In the genomic region with DNA sequence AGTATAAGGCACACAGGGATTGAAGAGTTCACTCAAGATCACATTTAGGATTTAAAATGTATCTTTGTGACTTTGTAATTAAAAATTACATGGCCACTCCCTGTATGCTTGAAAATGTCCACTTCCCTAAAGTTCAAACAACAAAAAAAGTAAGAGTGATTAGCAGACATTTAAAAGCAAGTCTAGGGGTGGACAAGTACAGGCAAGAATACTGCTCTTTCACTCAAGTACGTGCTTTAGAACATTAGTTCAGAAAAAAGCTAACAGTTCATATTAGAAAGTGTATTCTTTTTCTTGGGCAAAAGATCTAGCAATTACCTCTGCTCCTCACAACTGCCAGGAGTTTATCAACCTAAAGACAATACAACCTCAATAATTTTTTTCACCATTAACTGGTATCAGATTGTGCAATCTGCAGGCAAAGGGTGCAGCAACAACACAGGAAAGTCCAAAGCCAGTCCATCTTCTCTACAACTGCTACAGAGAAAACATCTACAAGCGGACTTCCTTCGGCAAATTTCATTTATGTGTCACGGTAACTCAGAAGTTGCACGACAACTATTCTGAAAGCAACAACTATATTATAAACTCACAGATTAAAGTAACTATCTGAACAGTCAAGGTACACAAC, we compare ENCODE assay signal across 32 cellular contexts. TPM values are rescaled to one million over a fixed set of nuclear protein-coding genes. Genes with fewer than 3 reads are reported as not detected.
DNase-seq lines count a peak whose midpoint lies in the region; ATAC-seq, FAIRE-seq and TF ChIP-seq lines count a peak whose summit lies in the region.
"Had no signal": no experiment of that assay in that cellular context is flagged by ENCODE, and none has a peak within 500 bp of the region (broad histone marks: within the 10 kb centered on the region; RNA-seq: fewer than 3 reads in every experiment).

No MANE protein-coding gene starts in this region.

- TF ChIP-seq POLR2A in breast epithelium (IDR thresholded peaks at IDR 0.05) (no peak), testis (IDR thresholded peaks at IDR 0.05) (no peak)

- peak; percentile 52; the same call in 2 of the 3 replicates for ATAC-seq in RWPE2 (ENCODE audit: low read depth)
- ATAC-seq in foreskin keratinocyte = peak; percentile 40
- ATAC-seq in GM19463 (IDR thresholded peaks at IDR 0.05; ENCODE audit: unreplicated experiment) = no peak
- ATAC-seq: activated T-helper 17 cell treated with anti-CD3 and anti-CD28 coated beads, Interleukin-2, amount 50 U/mL, for 72 hours; left lobe of liver; SK-N-SH treated with all-trans-retinoic acid at 6 μM for 48 hours had no signal

- H3K4me3 Mint-ChIP-seq in MCF 10A (ENCODE audit: unreplicated experiment) = no peak overlapping the region
- H3K4me3 Mint-ChIP-seq: activated naive CD8-positive, alpha-beta T cell treated with anti-CD3 and anti-CD28 coated beads, Interleukin-2, amount 10 ng/mL, durations not matched to agents 7 days and 5 days; activated T-helper 17 cell treated with anti-CD3 and anti-CD28 coated beads, Interleukin-2, amount 50 U/mL, for 72 hours; B cell; CD8-positive, alpha-beta memory T cell; central memory CD8-positive, alpha-beta T cell; naive B cell had no signal

- H3K4me3 ChIP-seq in breast epithelium (no peak overlapping the region), RWPE2 (ENCODE audit: severe bottlenecking) (no peak overlapping the region), testis (no peak overlapping the region), small intestine (ENCODE audit: low read depth in 1 of 2, low read length in 2 of 2) (no peak overlapping the region)
- H3K4me3 ChIP-seq: HAP-1, stomach, tibial nerve had no signal

- H3K27ac ChIP-seq in breast epithelium (peak overlapping the region in 1 of 2 donors; percentile 45), RWPE2 (ENCODE audit: poor library complexity, severe bottlenecking) (peak overlapping the region; percentile 18), foreskin keratinocyte (peak overlapping the region; percentile 9), testis (peak overlapping the region; percentile 21 to 64), small intestine (ENCODE audit: low read depth in 1 of 2, low read length in 1 of 2) (no peak overlapping the region)
- H3K27ac ChIP-seq: KMS-11, stomach, tibial nerve, VCaP had no signal

- CTCF ChIA-PET in MCF 10A (lab: Yijun Ruan, JAX) = interaction anchor here (1.3 kb wide), 1 partner anchor 8 kb away, joined by 3 read pairs; no protein-coding TSS in a partner anchor

- no peaks in the 10 kb centered on the region for H3K9me3 ChIP-seq in breast epithelium
- no peaks in the 10 kb centered on the region for H3K9me3 ChIP-seq in RWPE2 (ENCODE audit: severe bottlenecking)
- no peaks in the 10 kb centered on the region for H3K9me3 ChIP-seq in testis
- H3K9me3 ChIP-seq in small intestine (ENCODE audit: control insufficient read depth, low read depth) = no peaks in the 10 kb centered on the region
- H3K9me3 ChIP-seq: ascending aorta, HAP-1 had no signal

- no TSS peak for BruUV-seq in MCF 10A (replicated peaks; lab: Mats Ljungman, UMichigan)

- POLR2A ChIA-PET in MCF 10A (lab: Yijun Ruan, JAX) = interaction anchor here (0.5 to 1.0 kb wide), 4 partner anchors 19 to 1591 kb away, joined by 3 to 4 read pairs (median 4); no protein-coding TSS in a partner anchor

- peaks cover 36% of the 10 kb centered on the region for H3K36me3 Mint-ChIP-seq in MCF 10A (ENCODE audit: insufficient read depth, unreplicated experiment)

- H3K27ac Mint-ChIP-seq in MCF 10A (ENCODE audit: low read depth, unreplicated experiment) = peak overlapping the region; percentile 64
- H3K27ac Mint-ChIP-seq: activated naive CD8-positive, alpha-beta T cell treated with anti-CD3 and anti-CD28 coated beads, Interleukin-2, amount 10 ng/mL, durations not matched to agents 7 days and 5 days; activated T-helper 17 cell treated with anti-CD3 and anti-CD28 coated beads, Interleukin-2, amount 50 U/mL, for 72 hours; B cell; naive B cell had no signal

- H3K36me3 ChIP-seq in breast epithelium (no peaks in the 10 kb centered on the region), RWPE2 (ENCODE audit: low read depth) (peaks cover 84% of the 10 kb centered on the region), testis (ENCODE audit: low read depth, missing control alignments) (no peaks in the 10 kb centered on the region), small intestine (ENCODE audit: control insufficient read depth in 2 of 2, insufficient read depth in 2 of 2, low read length in 2 of 2) (peaks cover 0 to 5% of the 10 kb centered on the region in 2 donors)

- peaks cover 20% of the 10 kb centered on the region for H3K4me1 Mint-ChIP-seq in MCF 10A (ENCODE audit: insufficient read depth, unreplicated experiment)

- intact Hi-C loops in MCF 10A (cut with micrococcal nuclease) = no loop called here
- intact Hi-C loops in breast epithelium (cut with DNase I; ENCODE audit: low total_unique reads) = no loop called here
- intact Hi-C loops in testis (cut with DNase I; ENCODE audit: low total_unique reads) = no loop called here

- no peaks in the 10 kb centered on the region for H3K9me3 Mint-ChIP-seq in MCF 10A (ENCODE audit: unreplicated experiment)
- H3K9me3 Mint-ChIP-seq: activated T-helper 17 cell treated with anti-CD3 and anti-CD28 coated beads, Interleukin-2, amount 50 U/mL, for 72 hours; central memory CD8-positive, alpha-beta T cell had no signal

- FAIRE-seq in small intestine (lab: Jason Lieb, UNC) = no peak
- FAIRE-seq: HTR-8/SVneo had no signal

- TF ChIP-seq CTCF in MCF 10A (IDR thresholded peaks at IDR 0.05; ENCODE audit: unreplicated experiment) (no peak), breast epithelium (IDR thresholded peaks at IDR 0.05) (no peak), RWPE2 (IDR thresholded peaks at IDR 0.05; ENCODE audit: poor library complexity, severe bottlenecking) (no peak), foreskin keratinocyte (conservative IDR thresholded peaks at IDR 0.05) (no peak), testis (IDR thresholded peaks at IDR 0.05) (no peak)

- H3K4me1 ChIP-seq in breast epithelium = peaks cover 0 to 9% of the 10 kb centered on the region in 2 donors
- peaks cover 20% of the 10 kb centered on the region for H3K4me1 ChIP-seq in RWPE2 (ENCODE audit: insufficient read depth, poor library complexity, severe bottlenecking)
- peaks cover 25% of the 10 kb centered on the region for H3K4me1 ChIP-seq in foreskin keratinocyte
- peaks cover 22% of the 10 kb centered on the region for H3K4me1 ChIP-seq in testis
- H3K4me1 ChIP-seq in small intestine (ENCODE audit: control insufficient read depth in 2 of 2, insufficient read depth in 1 of 2, low read depth in 1 of 2, low read length in 1 of 2) = peaks cover 0 to 4% of the 10 kb centered on the region in 2 donors
- H3K4me1 ChIP-seq: HAP-1 had no signal

- H3K27me3 ChIP-seq in breast epithelium (no peaks in the 10 kb centered on the region), RWPE2 (ENCODE audit: insufficient read depth, poor library complexity, severe bottlenecking) (no peaks in the 10 kb centered on the region), foreskin keratinocyte (no peaks in the 10 kb centered on the region), testis (no peaks in the 10 kb centered on the region), small intestine (ENCODE audit: control insufficient read depth in 2 of 2, insufficient read depth in 2 of 2, low read length in 2 of 2) (no peaks in the 10 kb centered on the region)
- H3K27me3 ChIP-seq: ascending aorta, stomach, tibial nerve had no signal

- WGBS in testis, 2 donors = 63 to 74% methylated on average over 5 of the region's 5 CpGs
- WGBS in small intestine, 3 donors = 84 to 94% (median 86%) methylated on average over 5 of the region's 5 CpGs

- H3K27me3 Mint-ChIP-seq in MCF 10A (ENCODE audit: insufficient read depth, unreplicated experiment) = no peaks in the 10 kb centered on the region
- H3K27me3 Mint-ChIP-seq: activated naive CD8-positive, alpha-beta T cell treated with anti-CD3 and anti-CD28 coated beads, Interleukin-2, amount 10 ng/mL, durations not matched to agents 7 days and 5 days; activated T-helper 17 cell treated with anti-CD3 and anti-CD28 coated beads, Interleukin-2, amount 50 U/mL, for 72 hours; B cell; CD8-positive, alpha-beta memory T cell; central memory CD8-positive, alpha-beta T cell; naive B cell had no signal

- DNase-seq in MCF 10A (ENCODE audit: unreplicated experiment) (no peak), breast epithelium (ENCODE audit: low spot score in 2 of 2) (no peak), RWPE2 (ENCODE audit: low spot score) (no peak), foreskin keratinocyte (peak in 1 of 2 donors; percentile 53), testis (no peak), T-helper 9 cell (no peak), small intestine (no peak)
- DNase-seq: activated CD4-positive, alpha-beta T cell treated with anti-CD3 and anti-CD28 coated beads, Interleukin-2, amount 50 U/mL, for 4 hours; activated CD8-positive, alpha-beta memory T cell treated with anti-CD3 and anti-CD28 coated beads, Interleukin-2, amount 50 U/mL, for 4 hours; activated naive CD8-positive, alpha-beta T cell treated with anti-CD3 and anti-CD28 coated beads, Interleukin-2, amount 10 ng/mL, durations not matched to agents 7 days and 5 days; CD8-positive, alpha-beta memory T cell; dermis blood vessel endothelial cell; DMS 273 treated with DMSO at 0.1 percent for 48 hours; mesendoderm; naive B cell; NCI-H1436; NCI-H2081 treated with DMSO at 0.1 percent for 48 hours; OCI-M1; stimulated activated CD4-positive, alpha-beta T cell treated with anti-CD3 and anti-CD28 coated beads, Interleukin-2, amount 100 ng/mL, for 24 hours; stomach had no signal

RNA-seq across cellular contexts. Expression of a gene that starts 18.1 kb away (rescaled TPM):
- total RNA-seq in MCF 10A (2022) = 24.3 and 29.8 TPM in 2 replicates
- 10 to 100 TPM; 22.6 to 36.7 (median 33.4) TPM for total RNA-seq in breast epithelium
- 31.1 and 33.2 TPM in 2 replicates for total RNA-seq in foreskin keratinocyte
- 9.2 and 11.8 TPM in 2 replicates for polyA plus RNA-seq in foreskin keratinocyte
- total RNA-seq in testis = 10 to 100 TPM; 31.1 to 36.1 TPM
- polyA plus RNA-seq in testis (ENCODE audit: insufficient read depth, low read depth, low replicate concordance) = 20.0 TPM
- 1 to 10 TPM; 1.6 to 9.0 (median 3.0) TPM for polyA plus RNA-seq in small intestine

RNA-seq across cellular contexts. Expression of a gene that starts 43.5 kb away (rescaled TPM):
- 145 and 187 TPM in 2 replicates for total RNA-seq in MCF 10A (2022)
- total RNA-seq in breast epithelium = 10 to 100 TPM; 56.1 to 76.8 (median 76.4) TPM
- total RNA-seq in foreskin keratinocyte = 71.4 and 75.6 TPM in 2 replicates
- polyA plus RNA-seq in foreskin keratinocyte = 80.6 and 83.0 TPM in 2 replicates
- total RNA-seq in testis = 100 to 1,000 TPM; 128 to 134 TPM
- 178 TPM for polyA plus RNA-seq in testis (ENCODE audit: insufficient read depth, low read depth, low replicate concordance)
- polyA plus RNA-seq in small intestine = 100 to 1,000 TPM; 123 to 148 (median 142) TPM

Comparison
In these comparisons a context has a peak if more than half of its experiments do, and no peak if none do; other contexts are left out.
1. H3K27ac ChIP-seq: peak in RWPE2 (single experiment), foreskin keratinocyte (single experiment) and testis (2 of 2); none in small intestine (0 of 2).